ENCODE assay signal across 12 cellular contexts in genomic region chr19:44607049-44607448, GRCh38. TPM values are rescaled to one million over a fixed set of nuclear protein-coding genes. Genes with fewer than 3 reads are reported as not detected.
DNase-seq lines count a peak whose midpoint lies in the region; ATAC-seq, FAIRE-seq and TF ChIP-seq lines count a peak whose summit lies in the region.
"Had no signal": no experiment of that assay in that cellular context is flagged by ENCODE, and none has a peak within 500 bp of the region (broad histone marks: within the 10 kb centered on the region; RNA-seq: fewer than 3 reads in every experiment).

No MANE protein-coding gene starts in this region.

- DNase-seq in AG09319 (ENCODE audit: extremely low read depth, low read depth): peak; percentile 31
- peak; percentile 73 for DNase-seq in KBM-7
- DNase-seq in bronchial epithelial cell (ENCODE audit: low read depth): peak; percentile 82
- no peak for DNase-seq in right lobe of liver
- no peak for DNase-seq in stimulated activated CD4-positive, alpha-beta T cell treated with anti-CD3 and anti-CD28 coated beads, Interleukin-4, amount 100 ng/mL, for 1 hour
- DNase-seq in activated CD4-positive, alpha-beta T cell treated with anti-CD3 and anti-CD28 coated beads for 48 hours: no peak
- no peak for DNase-seq in WERI-Rb-1
- DNase-seq in stimulated activated CD4-positive, alpha-beta T cell treated with anti-CD3 and anti-CD28 coated beads, Interleukin-15, amount 100 ng/mL, for 24 hours: no peak
- DNase-seq: anterior cingulate cortex; Caco-2; stimulated activated CD4-positive, alpha-beta T cell treated with anti-CD3 and anti-CD28 coated beads, Interleukin-4, amount 100 ng/mL, for 4 hours; thyroid gland had no signal

- H3K27me3 ChIP-seq in bronchial epithelial cell (ENCODE audit: control insufficient read depth, insufficient read depth, low read length) (no peaks in the 10 kb centered on the region), right lobe of liver (no peaks in the 10 kb centered on the region), WERI-Rb-1 (ENCODE audit: insufficient read depth, low read depth, severe bottlenecking) (no peaks in the 10 kb centered on the region)
- H3K27me3 ChIP-seq: thyroid gland had no signal

- peaks cover 0 to 18% (median 5%) of the 10 kb centered on the region in 4 donors for H3K4me1 ChIP-seq in right lobe of liver
- H3K4me1 ChIP-seq: thyroid gland had no signal

- TF ChIP-seq CTCF in AG09319 (IDR thresholded peaks at IDR 0.05; ENCODE audit: low read depth, low read length): no peak
- TF ChIP-seq CTCF in bronchial epithelial cell (IDR thresholded peaks at IDR 0.05; ENCODE audit: insufficient read depth, low read length, severe bottlenecking): no peak
- no peak for TF ChIP-seq CTCF in right lobe of liver (IDR thresholded peaks at IDR 0.05)
- no peak for TF ChIP-seq CTCF in WERI-Rb-1 (IDR thresholded peaks at IDR 0.05; ENCODE audit: low read depth, low read length)

- in situ Hi-C loops in KBM-7 (cut with MboI; ENCODE audit: low pct_unique_long_range_greater_than_20kb, low sequenced_read_pairs): no loop called here

- intact Hi-C loops in right lobe of liver (cut with DNase I): no loop called here

- H3K36me3 ChIP-seq in bronchial epithelial cell (ENCODE audit: control insufficient read depth, insufficient read depth, low read length): no peaks in the 10 kb centered on the region
- H3K36me3 ChIP-seq in right lobe of liver: no peaks in the 10 kb centered on the region
- H3K36me3 ChIP-seq in WERI-Rb-1: no peaks in the 10 kb centered on the region
- H3K36me3 ChIP-seq: thyroid gland had no signal

- ATAC-seq in right lobe of liver: peak; percentile 44 to 57 (median 47)

- no peak overlapping the region for H3K27ac ChIP-seq in right lobe of liver
- H3K27ac ChIP-seq in WERI-Rb-1: no peak overlapping the region
- H3K27ac ChIP-seq: thyroid gland had no signal

- no peak overlapping the region for H3K4me3 ChIP-seq in bronchial epithelial cell (ENCODE audit: low read depth, low read length)
- no peak overlapping the region for H3K4me3 ChIP-seq in right lobe of liver
- H3K4me3 ChIP-seq in WERI-Rb-1 (ENCODE audit: low read depth, low read length): no peak overlapping the region
- H3K4me3 ChIP-seq: thyroid gland had no signal

- no peak for FAIRE-seq in bronchial epithelial cell (lab: Jason Lieb, UNC)

- WGBS in right lobe of liver (ENCODE audit: insufficient coverage, low coverage, low lambda C conversion rate, missing lambda C conversion rate): 29% methylated on average over 2 of the region's 2 CpGs

- H3K9me3 ChIP-seq in right lobe of liver: no peaks in the 10 kb centered on the region
- H3K9me3 ChIP-seq in WERI-Rb-1 (ENCODE audit: severe bottlenecking): no peaks in the 10 kb centered on the region
- H3K9me3 ChIP-seq: Caco-2, thyroid gland had no signal

- TF ChIP-seq POLR2A in right lobe of liver (IDR thresholded peaks at IDR 0.05): no peak

RNA-seq across cellular contexts. Expression of gene IGSF23, which starts 6.3 kb away (rescaled TPM):
- not detected in 2 replicates for total RNA-seq in bronchial epithelial cell
- 10 to 100 TPM in 3 of 6 experiments, 1 to 10 TPM in 3; 4.4 to 15.2 (median 9.0) TPM for total RNA-seq in right lobe of liver
- total RNA-seq: thyroid gland had no signal

RNA-seq across cellular contexts. Expression of gene PVR, which starts 36.7 kb away (rescaled TPM):
- total RNA-seq in bronchial epithelial cell: 84.6 and 102 TPM in 2 replicates
- 10 to 100 TPM; 26.6 to 66.6 (median 55.5) TPM for total RNA-seq in right lobe of liver

Comparison
In these comparisons a context has a peak if more than half of its experiments do, and no peak if none do; other contexts are left out.
1. DNase-seq: peak in AG09319 (single experiment), KBM-7 (single experiment) and bronchial epithelial cell (single experiment); none in right lobe of liver (0 of 3), stimulated activated CD4-positive, alpha-beta T cell treated with anti-CD3 and anti-CD28 coated beads, Interleukin-4, amount 100 ng/mL, for 1 hour (single experiment), activated CD4-positive, alpha-beta T cell treated with anti-CD3 and anti-CD28 coated beads for 48 hours (single experiment), WERI-Rb-1 (single experiment) and stimulated activated CD4-positive, alpha-beta T cell treated with anti-CD3 and anti-CD28 coated beads, Interleukin-15, amount 100 ng/mL, for 24 hours (single experiment).